In the genomic region with DNA sequence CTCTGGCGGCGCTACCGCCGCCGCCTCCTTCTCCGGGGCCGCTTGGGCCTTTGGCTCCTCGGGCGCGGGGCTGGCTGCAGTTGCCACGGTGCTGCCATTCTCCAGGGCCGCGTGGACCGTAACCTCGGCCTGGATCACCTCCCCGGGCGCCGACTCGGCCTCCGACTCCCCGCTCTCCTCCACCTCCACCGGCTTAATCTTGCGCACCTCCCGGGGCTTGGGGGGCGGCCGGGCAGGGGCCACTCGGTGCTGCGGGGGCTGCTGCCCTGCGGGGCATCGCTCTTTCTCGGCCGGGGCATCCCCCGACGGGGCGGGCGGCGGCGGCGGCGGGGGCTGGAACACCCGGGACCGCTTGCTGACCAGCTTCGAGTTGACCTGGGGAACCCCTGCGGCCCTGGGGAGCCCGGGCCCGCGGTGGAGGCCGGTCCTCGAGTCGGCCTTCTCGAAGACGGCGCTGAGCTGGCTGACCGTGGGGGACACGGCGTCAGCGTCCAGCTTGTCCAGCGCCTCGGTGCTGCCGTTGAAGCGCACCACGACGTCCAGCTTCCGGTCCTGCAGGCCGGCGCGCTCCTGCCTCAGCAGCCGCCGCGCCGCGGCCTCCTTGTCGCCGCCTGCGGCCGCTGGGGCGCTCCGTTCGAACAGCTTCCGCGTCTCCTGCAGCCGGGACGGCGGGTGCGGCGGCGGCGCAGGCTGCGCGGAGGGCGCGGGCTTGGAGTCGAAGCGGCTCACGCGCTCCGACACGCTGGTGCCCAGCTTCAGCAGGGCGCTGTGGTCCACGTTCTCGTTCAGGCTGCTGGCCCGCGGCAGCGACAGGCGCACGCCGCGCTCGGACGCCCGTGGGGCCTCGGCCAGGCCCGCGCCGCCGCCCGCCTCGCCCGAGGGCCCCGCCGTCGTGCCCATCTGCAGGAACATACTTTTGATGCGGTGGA, we compare ENCODE assay signal across 8 cellular contexts. TPM values are rescaled to one million over a fixed set of nuclear protein-coding genes. Genes with fewer than 3 reads are reported as not detected.
A peak's percentile ranks its signal among the peaks of the same experiment; 100 is the strongest.
DNase-seq lines count a peak whose midpoint lies in the region; ATAC-seq and TF ChIP-seq lines count a peak whose summit lies in the region.

No MANE protein-coding gene starts in this region.

- H3K9me3 ChIP-seq in DND-41 (ENCODE audit: insufficient read depth, low read length, severe bottlenecking) (no peaks in the 10 kb centered on the region), WERI-Rb-1 (ENCODE audit: severe bottlenecking) (no peaks in the 10 kb centered on the region), lower lobe of right lung (no peaks in the 10 kb centered on the region)

- peak overlapping the region; percentile 88 for H3K4me2 ChIP-seq in DND-41 (ENCODE audit: insufficient read depth, low read length)

- peaks cover 61% of the 10 kb centered on the region for H3K4me1 Mint-ChIP-seq in stimulated activated naive CD8-positive, alpha-beta T cell treated with anti-CD3 and anti-CD28 coated beads, Interleukin-15, amount 100 ng/mL, for 72 hours

- H3K27me3 ChIP-seq in DND-41 (ENCODE audit: insufficient read depth, low read length, poor library complexity): no peaks in the 10 kb centered on the region
- no peaks in the 10 kb centered on the region for H3K27me3 ChIP-seq in WERI-Rb-1 (ENCODE audit: insufficient read depth, low read depth, severe bottlenecking)
- no peaks in the 10 kb centered on the region for H3K27me3 ChIP-seq in dorsolateral prefrontal cortex
- no peaks in the 10 kb centered on the region for H3K27me3 ChIP-seq in lower lobe of right lung (ENCODE audit: low read depth)

- intact Hi-C loops in dorsolateral prefrontal cortex (cut with DNase I): loop anchor here in 1 of 2 donors (5.0 kb wide), 1 partner anchor 52 kb away; the partner anchor contains the start of gene PDK2
- intact Hi-C loops in lower lobe of right lung (cut with DNase I): no loop called here

- H3K27ac ChIP-seq in DND-41 (ENCODE audit: low read length): peak overlapping the region; percentile 66
- peak overlapping the region; percentile 93 for H3K27ac ChIP-seq in WERI-Rb-1
- peak overlapping the region in 58 of 59 donors; percentile 27 to 98 (median 93) for H3K27ac ChIP-seq in dorsolateral prefrontal cortex
- H3K27ac ChIP-seq in lower lobe of right lung: peak overlapping the region; percentile 86

- no peaks in the 10 kb centered on the region for H3K27me3 Mint-ChIP-seq in stimulated activated naive CD8-positive, alpha-beta T cell treated with anti-CD3 and anti-CD28 coated beads, Interleukin-15, amount 100 ng/mL, for 72 hours

- H3K27ac Mint-ChIP-seq in stimulated activated naive CD8-positive, alpha-beta T cell treated with anti-CD3 and anti-CD28 coated beads, Interleukin-15, amount 100 ng/mL, for 72 hours: peak overlapping the region; percentile 84 to 93

- DNase-seq in DND-41 (peak; percentile 58), LNCaP clone FGC (ENCODE audit: low read depth) (no peak), WERI-Rb-1 (peak; percentile 61), dorsolateral prefrontal cortex (peak in 5 of 10 donors; percentile 31 to 74 (median 54)), lower lobe of right lung (peak; percentile 85)
- DNase-seq in stimulated activated naive CD8-positive, alpha-beta T cell treated with anti-CD3 and anti-CD28 coated beads, Interleukin-15, amount 100 ng/mL, for 72 hours: peak; percentile 52 to 63

- peak overlapping the region; percentile 92 to 98 for H3K4me3 Mint-ChIP-seq in stimulated activated naive CD8-positive, alpha-beta T cell treated with anti-CD3 and anti-CD28 coated beads, Interleukin-15, amount 100 ng/mL, for 72 hours

- TF ChIP-seq CTCF in DND-41 (IDR thresholded peaks at IDR 0.05; ENCODE audit: borderline replicate concordance, extremely low read depth, low read length, poor library complexity, severe bottlenecking) (peak; percentile 34), LNCaP clone FGC (IDR thresholded peaks at IDR 0.05; ENCODE audit: control insufficient read depth, extremely low read depth, insufficient read depth) (peak; percentile 16; the same call in 1 of the 2 replicates), WERI-Rb-1 (IDR thresholded peaks at IDR 0.05; ENCODE audit: low read depth, low read length) (peak; percentile 22; the same call in 1 of the 2 replicates), dorsolateral prefrontal cortex (IDR thresholded peaks at IDR 0.05 in 54 of 56, conservative IDR thresholded peaks at IDR 0.05 in 2 of 56; ENCODE audit: low read depth in 1 of 56, partially characterized antibody in 56 of 56) (peak in 23 of 56 donors; percentile 9 to 45 (median 19)), lower lobe of right lung (IDR thresholded peaks at IDR 0.05) (no peak)

- peak; percentile 18; the same call in 2 of the 3 replicates for ATAC-seq in DND-41 (ENCODE audit: insufficient read depth, low read depth)
- ATAC-seq in lower lobe of right lung: peak; percentile 14 to 40
- ATAC-seq in stimulated activated naive CD8-positive, alpha-beta T cell treated with anti-CD3 and anti-CD28 coated beads, Interleukin-15, amount 100 ng/mL, for 72 hours: no peak
- no peak for ATAC-seq in HG03025 (IDR thresholded peaks at IDR 0.05; ENCODE audit: low FRiP score, unreplicated experiment)
- ATAC-seq in HG02973 (IDR thresholded peaks at IDR 0.05; ENCODE audit: unreplicated experiment): no peak

- peak overlapping the region; percentile 89 for H3K9ac ChIP-seq in DND-41 (ENCODE audit: low read depth, low read length)

- H3K79me2 ChIP-seq in DND-41 (ENCODE audit: insufficient read depth, low read length): peaks cover 46% of the 10 kb centered on the region

- H3K4me1 ChIP-seq in DND-41 (ENCODE audit: insufficient read depth, low read length) (peaks cover 59% of the 10 kb centered on the region), lower lobe of right lung (peaks cover 66% of the 10 kb centered on the region)

- H3K36me3 ChIP-seq in DND-41 (ENCODE audit: insufficient read depth, low read length): peaks cover 22% of the 10 kb centered on the region
- peaks cover 34% of the 10 kb centered on the region for H3K36me3 ChIP-seq in WERI-Rb-1
- peaks cover 21% of the 10 kb centered on the region for H3K36me3 ChIP-seq in lower lobe of right lung

- no peaks in the 10 kb centered on the region for H3K9me3 Mint-ChIP-seq in stimulated activated naive CD8-positive, alpha-beta T cell treated with anti-CD3 and anti-CD28 coated beads, Interleukin-15, amount 100 ng/mL, for 72 hours

- peak overlapping the region; percentile 76 for H2AFZ ChIP-seq in DND-41 (ENCODE audit: low read depth, low read length)

- H4K20me1 ChIP-seq in DND-41 (ENCODE audit: insufficient read depth, low read length): peaks cover 48% of the 10 kb centered on the region

- H3K4me3 ChIP-seq in DND-41 (ENCODE audit: low read depth in 1 of 2, low read length in 2 of 2): peak overlapping the region; percentile 58 to 72
- H3K4me3 ChIP-seq in LNCaP clone FGC (ENCODE audit: low read depth, low read length): peak overlapping the region; percentile 82
- peak overlapping the region; percentile 68 for H3K4me3 ChIP-seq in WERI-Rb-1 (ENCODE audit: low read depth, low read length)
- peak overlapping the region; percentile 51 to 93 (median 84) for H3K4me3 ChIP-seq in dorsolateral prefrontal cortex
- peak overlapping the region; percentile 78 for H3K4me3 ChIP-seq in lower lobe of right lung

RNA-seq across cellular contexts. Expression of gene PPP1R9B, which starts 0.8 kb away (rescaled TPM):
- 100 to 1,000 TPM in 118 of 120 experiments, 10 to 100 TPM in 2; 74.6 to 225 (median 160) TPM for total RNA-seq in dorsolateral prefrontal cortex
- 92.6 TPM for total RNA-seq in lower lobe of right lung

RNA-seq across cellular contexts. Expression of gene SGCA, which starts 16.1 kb away (rescaled TPM):
- total RNA-seq in dorsolateral prefrontal cortex (1 to 10 TPM in 57 of 120 experiments, under 1 TPM in 26, not detected in 37; 0.37 to 7.6 (median 1.3) TPM), lower lobe of right lung (9.1 TPM)

RNA-seq across cellular contexts. Expression of gene SAMD14, which starts 19.7 kb away (rescaled TPM):
- total RNA-seq in dorsolateral prefrontal cortex (100 to 1,000 TPM in 2 of 120 experiments, 10 to 100 TPM in 118; 17.9 to 122 (median 58.2) TPM), lower lobe of right lung (9.2 TPM)

RNA-seq across cellular contexts. Expression of gene COL1A1, which starts 51.7 kb away (rescaled TPM):
- 10 to 100 TPM in 16 of 120 experiments, 1 to 10 TPM in 95, under 1 TPM in 9; 0.25 to 23.1 (median 3.3) TPM for total RNA-seq in dorsolateral prefrontal cortex
- total RNA-seq in lower lobe of right lung: 142 TPM

RNA-seq across cellular contexts. Expression of gene PDK2, which starts 54.5 kb away (rescaled TPM):
- 100 to 1,000 TPM in 115 of 120 experiments, 10 to 100 TPM in 5; 87.1 to 176 (median 131) TPM for total RNA-seq in dorsolateral prefrontal cortex
- 35.7 TPM for total RNA-seq in lower lobe of right lung

Comparison
In these comparisons a context has a peak if more than half of its experiments do, and no peak if none do; other contexts are left out.
1. ATAC-seq: peak in DND-41 (single experiment) and lower lobe of right lung (2 of 2); none in stimulated activated naive CD8-positive, alpha-beta T cell treated with anti-CD3 and anti-CD28 coated beads, Interleukin-15, amount 100 ng/mL, for 72 hours (single experiment), HG03025 (single experiment) and HG02973 (single experiment).
2. Peak in every context shown above with its lines, with median percentiles within 50 percentile points of each other: H3K27ac ChIP-seq and H3K4me3 ChIP-seq.